In genomic region chr10:131094406-131095108, GRCh38 we compare ENCODE assay signal across 10 cellular contexts.
DNase-seq lines count a peak whose midpoint lies in the region; ATAC-seq and TF ChIP-seq lines count a peak whose summit lies in the region.
"Had no signal": no experiment of that assay in that cellular context is flagged by ENCODE, and none has a peak within 500 bp of the region (broad histone marks: within the 10 kb centered on the region; RNA-seq: fewer than 3 reads in every experiment).

No MANE protein-coding gene starts in this region.

- ATAC-seq in stimulated activated effector memory CD8-positive, alpha-beta T cell treated with anti-CD3 and anti-CD28 coated beads, Interleukin-12 subunit alpha, Interleukin-12 subunit beta, amount 100 ng/mL, for 72 hours = no peak

- DNase-seq in HFFc6 = no peak
- DNase-seq in NCI-H748 (lab: John Stamatoyannopoulos, UW; ENCODE audit: unreplicated experiment) = peak; percentile 83
- peak; percentile 10 for DNase-seq in foreskin melanocyte
- no peak for DNase-seq in progenitor cell of endocrine pancreas (ENCODE audit: low spot score, unreplicated experiment)
- DNase-seq in stimulated activated effector memory CD8-positive, alpha-beta T cell treated with anti-CD3 and anti-CD28 coated beads, Interleukin-12 subunit alpha, Interleukin-12 subunit beta, amount 100 ng/mL, for 72 hours (ENCODE audit: low spot score in 2 of 2) = no peak
- DNase-seq in germinal center (ENCODE audit: low spot score) = no peak
- no peak for DNase-seq in effector CD8-positive, alpha-beta T cell (lab: John Stamatoyannopoulos, UW)
- no peak for DNase-seq in OCI-M1 (lab: John Stamatoyannopoulos, UW)

- TF ChIP-seq CTCF in HFFc6 (IDR thresholded peaks at IDR 0.05) (no peak), progenitor cell of endocrine pancreas (IDR thresholded peaks at IDR 0.05; ENCODE audit: unreplicated experiment) (no peak)

- H3K36me3 Mint-ChIP-seq in HFFc6 (ENCODE audit: low read depth) (no peaks in the 10 kb centered on the region), progenitor cell of endocrine pancreas (ENCODE audit: insufficient read depth) (no peaks in the 10 kb centered on the region)
- peaks cover 5% of the 10 kb centered on the region for H3K36me3 Mint-ChIP-seq in stimulated activated effector memory CD8-positive, alpha-beta T cell treated with anti-CD3 and anti-CD28 coated beads, Interleukin-12 subunit alpha, Interleukin-12 subunit beta, amount 100 ng/mL, for 72 hours

- H3K27ac Mint-ChIP-seq in HFFc6 (peak overlapping the region; percentile 55; the same call in 1 of the 2 replicates), progenitor cell of endocrine pancreas (peak overlapping the region; percentile 67)
- H3K27ac Mint-ChIP-seq in stimulated activated effector memory CD8-positive, alpha-beta T cell treated with anti-CD3 and anti-CD28 coated beads, Interleukin-12 subunit alpha, Interleukin-12 subunit beta, amount 100 ng/mL, for 72 hours = no peak overlapping the region
- H3K27ac Mint-ChIP-seq: dendritic cell treated with granulocyte-macrophage colony-stimulating factor and Interleukin-4, amounts not matched to agents 40 ng/mL and 50 ng/mL, for 4 days; stimulated activated naive CD8-positive, alpha-beta T cell treated with anti-CD3 and anti-CD28 coated beads, Interleukin-15, Interleukin-2, amounts not matched to agents 100 ng/mL and 50 ng/mL, for 24 hours had no signal

- H3K9me3 Mint-ChIP-seq in HFFc6 = peaks cover 25% of the 10 kb centered on the region
- H3K9me3 Mint-ChIP-seq in progenitor cell of endocrine pancreas (ENCODE audit: low read depth) = no peaks in the 10 kb centered on the region
- H3K9me3 Mint-ChIP-seq in stimulated activated effector memory CD8-positive, alpha-beta T cell treated with anti-CD3 and anti-CD28 coated beads, Interleukin-12 subunit alpha, Interleukin-12 subunit beta, amount 100 ng/mL, for 72 hours = no peaks in the 10 kb centered on the region
- H3K9me3 Mint-ChIP-seq: dendritic cell treated with granulocyte-macrophage colony-stimulating factor and Interleukin-4, amounts not matched to agents 40 ng/mL and 50 ng/mL, for 4 days; stimulated activated naive CD8-positive, alpha-beta T cell treated with anti-CD3 and anti-CD28 coated beads, Interleukin-15, Interleukin-2, amounts not matched to agents 100 ng/mL and 50 ng/mL, for 24 hours had no signal

- H3K4me1 Mint-ChIP-seq in HFFc6 (ENCODE audit: low read depth) = peaks cover 6% of the 10 kb centered on the region; the same call in 1 of the 2 replicates
- peaks cover 3% of the 10 kb centered on the region for H3K4me1 Mint-ChIP-seq in progenitor cell of endocrine pancreas (ENCODE audit: low read depth)
- no peaks in the 10 kb centered on the region for H3K4me1 Mint-ChIP-seq in stimulated activated effector memory CD8-positive, alpha-beta T cell treated with anti-CD3 and anti-CD28 coated beads, Interleukin-12 subunit alpha, Interleukin-12 subunit beta, amount 100 ng/mL, for 72 hours

- no peak overlapping the region; the same call in 1 of the 2 replicates for H3K4me3 Mint-ChIP-seq in HFFc6
- no peak overlapping the region for H3K4me3 Mint-ChIP-seq in progenitor cell of endocrine pancreas (ENCODE audit: low read depth)
- no peak overlapping the region for H3K4me3 Mint-ChIP-seq in stimulated activated effector memory CD8-positive, alpha-beta T cell treated with anti-CD3 and anti-CD28 coated beads, Interleukin-12 subunit alpha, Interleukin-12 subunit beta, amount 100 ng/mL, for 72 hours
- H3K4me3 Mint-ChIP-seq: dendritic cell treated with granulocyte-macrophage colony-stimulating factor and Interleukin-4, amounts not matched to agents 40 ng/mL and 50 ng/mL, for 4 days; stimulated activated naive CD8-positive, alpha-beta T cell treated with anti-CD3 and anti-CD28 coated beads, Interleukin-15, Interleukin-2, amounts not matched to agents 100 ng/mL and 50 ng/mL, for 24 hours had no signal

- H3K27me3 Mint-ChIP-seq in HFFc6 (ENCODE audit: insufficient read depth) = no peaks in the 10 kb centered on the region
- peaks cover 18% of the 10 kb centered on the region for H3K27me3 Mint-ChIP-seq in progenitor cell of endocrine pancreas
- H3K27me3 Mint-ChIP-seq: dendritic cell treated with granulocyte-macrophage colony-stimulating factor and Interleukin-4, amounts not matched to agents 40 ng/mL and 50 ng/mL, for 4 days; stimulated activated naive CD8-positive, alpha-beta T cell treated with anti-CD3 and anti-CD28 coated beads, Interleukin-15, Interleukin-2, amounts not matched to agents 100 ng/mL and 50 ng/mL, for 24 hours had no signal

Comparison
In these comparisons a context has a peak if more than half of its experiments do, and no peak if none do; other contexts are left out.
1. DNase-seq: peak in NCI-H748 (single experiment) and foreskin melanocyte (single experiment); none in HFFc6 (single experiment), progenitor cell of endocrine pancreas (single experiment), stimulated activated effector memory CD8-positive, alpha-beta T cell treated with anti-CD3 and anti-CD28 coated beads, Interleukin-12 subunit alpha, Interleukin-12 subunit beta, amount 100 ng/mL, for 72 hours (0 of 2), germinal center (single experiment), effector CD8-positive, alpha-beta T cell (single experiment) and OCI-M1 (single experiment).